1 cellular context compared by ENCODE assay signal in genomic region chr6:108671790-108672189, GRCh38.
A peak's percentile ranks its signal among the peaks of the same experiment; 100 is the strongest.
TF ChIP-seq lines count a peak whose summit lies in the region.

No MANE protein-coding gene starts in this region.

TF ChIP-seq in GM23338, 12 proteins besides CTCF, POLR2A, EP300 and RAD21:
- TF ChIP-seq ZNF462 (CRISPR knock-in tag; IDR thresholded peaks at IDR 0.05): peak; percentile 64; the same call in 1 of the 2 replicates
- TF ChIP-seq NANOG (IDR thresholded peaks at IDR 0.05; ENCODE audit: borderline replicate concordance): no peak
TF ChIP-seq in GM23338: peak in this region for 1.
